ENCODE assay signal across 8 cellular contexts in genomic region chrX:37905436-37906147, GRCh38. TPM values are rescaled to one million over a fixed set of nuclear protein-coding genes. Genes with fewer than 3 reads are reported as not detected.
DNase-seq lines count a peak whose midpoint lies in the region; ATAC-seq and TF ChIP-seq lines count a peak whose summit lies in the region.

No MANE protein-coding gene starts in this region.

- ATAC-seq in left colon = peak; percentile 26
- ATAC-seq in activated CD4-positive, CD25-positive, alpha-beta regulatory T cell treated with anti-CD3 and anti-CD28 coated beads, Interleukin-2, amount 50 U/mL, for 24 hours = no peak

- TF ChIP-seq CTCF in NB4 (IDR thresholded peaks at IDR 0.05; ENCODE audit: low read depth, low read length) = peak; percentile 36
- TF ChIP-seq CTCF in astrocyte of the cerebellum (IDR thresholded peaks at IDR 0.05; ENCODE audit: low read depth, low read length, missing control alignments) = peak; percentile 26

- H3K4me3 Mint-ChIP-seq in activated CD4-positive, alpha-beta T cell treated with anti-CD3 and anti-CD28 coated beads, Interleukin-2, amount 10 ng/mL, durations not matched to agents 24 days and 14 days = no peak overlapping the region

- no peak overlapping the region for H3K4me3 ChIP-seq in NB4 (ENCODE audit: low read depth, low read length)
- peak overlapping the region; percentile 41 for H3K4me3 ChIP-seq in astrocyte of the cerebellum (ENCODE audit: low read depth, low read length)

- DNase-seq in DMS 273 treated with DMSO at 0.1 percent for 48 hours (lab: John Stamatoyannopoulos, UW) = peak; percentile 18
- DNase-seq in NB4 (ENCODE audit: low read depth) = peak; percentile 59
- DNase-seq in astrocyte of the cerebellum (ENCODE audit: low read depth) = peak; percentile 41
- DNase-seq in left colon = peak in 1 of 2 donors; percentile 5
- no peak for DNase-seq in GDM1 (lab: John Stamatoyannopoulos, UW)
- DNase-seq in globus pallidus (ENCODE audit: low spot score) = no peak
- no peak for DNase-seq in activated CD4-positive, alpha-beta T cell treated with anti-CD3 and anti-CD28 coated beads, Interleukin-2, amount 10 ng/mL, durations not matched to agents 24 days and 14 days

- no peak overlapping the region for H3K27ac Mint-ChIP-seq in activated CD4-positive, alpha-beta T cell treated with anti-CD3 and anti-CD28 coated beads, Interleukin-2, amount 10 ng/mL, durations not matched to agents 24 days and 14 days

- intact Hi-C loops in left colon (cut with DNase I, micrococcal nuclease) = no loop called here
- intact Hi-C loops in activated CD4-positive, alpha-beta T cell treated with anti-CD3 and anti-CD28 coated beads, Interleukin-2, amount 10 ng/mL, durations not matched to agents 24 days and 14 days (cut with micrococcal nuclease) = no loop called here

- no peaks in the 10 kb centered on the region for H3K4me1 Mint-ChIP-seq in activated CD4-positive, alpha-beta T cell treated with anti-CD3 and anti-CD28 coated beads, Interleukin-2, amount 10 ng/mL, durations not matched to agents 24 days and 14 days

- in situ Hi-C loops in astrocyte of the cerebellum (cut with HindIII; ENCODE audit: low sequenced_read_pairs) = no loop called here

- H3K36me3 Mint-ChIP-seq in activated CD4-positive, alpha-beta T cell treated with anti-CD3 and anti-CD28 coated beads, Interleukin-2, amount 10 ng/mL, durations not matched to agents 24 days and 14 days (ENCODE audit: low read depth) = no peaks in the 10 kb centered on the region

- no peak for TF ChIP-seq POLR2A in NB4 (IDR thresholded peaks at IDR 0.05; ENCODE audit: extremely low read depth, insufficient read length)

- no peaks in the 10 kb centered on the region for H3K9me3 Mint-ChIP-seq in activated CD4-positive, alpha-beta T cell treated with anti-CD3 and anti-CD28 coated beads, Interleukin-2, amount 10 ng/mL, durations not matched to agents 24 days and 14 days

- H3K27me3 Mint-ChIP-seq in activated CD4-positive, alpha-beta T cell treated with anti-CD3 and anti-CD28 coated beads, Interleukin-2, amount 10 ng/mL, durations not matched to agents 24 days and 14 days = peaks cover 21% of the 10 kb centered on the region

RNA-seq across cellular contexts. Expression of gene DYNLT3, which starts 58.2 kb away (rescaled TPM):
- total RNA-seq in left colon = 10 to 100 TPM; 21.0 to 22.5 TPM
- 13.3 and 14.5 TPM in 2 replicates for total RNA-seq in activated CD4-positive, alpha-beta T cell treated with anti-CD3 and anti-CD28 coated beads, Interleukin-2, amount 10 ng/mL, durations not matched to agents 24 days and 14 days

Comparison
In these comparisons a context has a peak if more than half of its experiments do, and no peak if none do; other contexts are left out.
1. DNase-seq: peak in DMS 273 treated with DMSO at 0.1 percent for 48 hours (single experiment), NB4 (single experiment) and astrocyte of the cerebellum (single experiment); none in GDM1 (single experiment), globus pallidus (single experiment) and activated CD4-positive, alpha-beta T cell treated with anti-CD3 and anti-CD28 coated beads, Interleukin-2, amount 10 ng/mL, durations not matched to agents 24 days and 14 days (single experiment).